24 cellular contexts compared by ENCODE assay signal in the genomic region with DNA sequence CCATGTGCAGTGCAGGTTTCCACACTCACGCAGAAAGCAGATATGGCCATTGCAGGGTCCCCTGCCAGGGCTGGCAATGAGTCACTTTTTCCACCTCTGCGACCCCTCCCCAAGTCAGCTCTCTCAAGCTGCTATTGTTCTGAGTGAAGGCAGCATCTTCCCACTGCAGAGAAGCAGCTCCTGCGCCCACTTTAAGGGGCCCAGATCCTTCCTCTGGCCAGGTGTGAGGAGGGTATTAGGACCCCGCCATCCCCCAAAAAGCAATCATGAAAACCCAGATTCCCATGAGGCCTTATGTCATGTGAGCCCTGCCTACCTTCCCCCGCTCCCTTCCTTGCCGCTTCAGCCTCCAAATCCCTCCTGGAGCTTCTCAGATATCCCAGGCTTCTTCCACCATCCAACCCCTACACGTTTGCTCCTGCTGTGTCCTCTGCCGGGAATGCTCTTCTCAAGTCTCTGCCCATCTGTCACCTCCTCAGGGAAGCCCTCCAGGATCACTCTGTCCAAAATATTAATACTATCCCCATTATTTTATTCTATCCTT.
DNase-seq lines count a peak whose midpoint lies in the region; ATAC-seq, FAIRE-seq and TF ChIP-seq lines count a peak whose summit lies in the region.
"Had no signal": no experiment of that assay in that cellular context is flagged by ENCODE, and none has a peak within 500 bp of the region (broad histone marks: within the 10 kb centered on the region; RNA-seq: fewer than 3 reads in every experiment).

No MANE protein-coding gene starts in this region.

- 12% methylated on average over 8 of the region's 8 CpGs for WGBS in K562 (ENCODE audit: insufficient coverage, low coverage, missing lambda C conversion rate)

- POLR2A ChIA-PET in K562 (lab: Yijun Ruan, JAX): no interaction called here

- no peaks in the 10 kb centered on the region for H3K27me3 ChIP-seq in HUES48 (ENCODE audit: control insufficient read depth, insufficient read depth, low read length)
- peaks cover 16 to 44% of the 10 kb centered on the region in 2 experiments for H3K27me3 ChIP-seq in K562 (ENCODE audit: control insufficient read depth in 2 of 2, insufficient read depth in 2 of 2, low read length in 2 of 2)
- H3K27me3 ChIP-seq: BLaER1 had no signal

- H3K4me3 Mint-ChIP-seq in osteocyte (ENCODE audit: unreplicated experiment): no peak overlapping the region
- H3K4me3 Mint-ChIP-seq: CD4-positive, alpha-beta T cell had no signal

- H3K9ac ChIP-seq in HUES48 (ENCODE audit: low read depth, low read length) (no peak overlapping the region), K562 (ENCODE audit: insufficient read depth in 1 of 2, low read depth in 2 of 2, low read length in 2 of 2) (no peak overlapping the region)
- H3K9ac ChIP-seq: BLaER1, KMS-11, SK-N-SH had no signal

- no peaks in the 10 kb centered on the region for H3K36me3 ChIP-seq in HUES48 (ENCODE audit: control insufficient read depth, insufficient read depth, low read length)
- H3K36me3 ChIP-seq in K562 (ENCODE audit: control insufficient read depth, insufficient read depth, low read length): no peaks in the 10 kb centered on the region
- H3K36me3 ChIP-seq: BLaER1 had no signal

- H3K27me3 Mint-ChIP-seq in osteocyte (ENCODE audit: unreplicated experiment): no peaks in the 10 kb centered on the region

- no peaks in the 10 kb centered on the region for H4K20me1 ChIP-seq in K562 (replicated peaks; ENCODE audit: control insufficient read depth, insufficient read depth, low read length)
- H4K20me1 ChIP-seq: BLaER1 had no signal

- H2AFZ ChIP-seq in K562 (ENCODE audit: low read depth, low read length): no peak overlapping the region

- H3K36me3 Mint-ChIP-seq in osteocyte (ENCODE audit: unreplicated experiment): no peaks in the 10 kb centered on the region

- ATAC-seq in K562 (no peak), GM21529 (IDR thresholded peaks at IDR 0.05; ENCODE audit: unreplicated experiment) (no peak), GM19351 (IDR thresholded peaks at IDR 0.05; ENCODE audit: unreplicated experiment) (no peak)
- ATAC-seq: Panc1 had no signal

- no peak for TF ChIP-seq EP300 in K562 (IDR thresholded peaks at IDR 0.05; ENCODE audit: low read length)

- H3K9me3 ChIP-seq in HUES48 (ENCODE audit: control insufficient read depth, insufficient read depth, low read length) (no peaks in the 10 kb centered on the region; the same call in 1 of the 2 replicates), K562 (replicated peaks; ENCODE audit: control insufficient read depth, insufficient read depth, low read depth, low read length) (no peaks in the 10 kb centered on the region; the same call in 1 of the 2 replicates)
- H3K9me3 ChIP-seq: BLaER1, Caco-2, SK-N-SH had no signal

- intact Hi-C loops in K562 (cut with micrococcal nuclease): no loop called here

- no peak for TF ChIP-seq POLR2A in K562 (conservative IDR thresholded peaks at IDR 0.05)

- TF ChIP-seq CTCF in K562 (IDR thresholded peaks at IDR 0.05 in 2 of 3, conservative IDR thresholded peaks at IDR 0.05 in 1 of 3; ENCODE audit: insufficient read depth in 2 of 3, low read depth in 1 of 3, low read length in 3 of 3) (0 out of 6 replicates have a peak, but pooled peaks of 1 of the 3 experiments have one; percentile 16), osteocyte (IDR thresholded peaks at IDR 0.05) (no peak)

- H3K27ac Mint-ChIP-seq in osteocyte (ENCODE audit: unreplicated experiment): peak overlapping the region; percentile 21
- H3K27ac Mint-ChIP-seq: CD4-positive, alpha-beta T cell had no signal

- no peak for TF ChIP-seq RAD21 in K562 (CRISPR knock-in tag; conservative IDR thresholded peaks at IDR 0.05 in 1 of 2, IDR thresholded peaks at IDR 0.05 in 1 of 2)

- no peaks in the 10 kb centered on the region for H3K9me1 ChIP-seq in K562 (ENCODE audit: control insufficient read depth, insufficient read depth, low read length)

- in situ Hi-C loops in K562 (cut with MboI): no loop called here

- H3K4me3 ChIP-seq in HUES48 (ENCODE audit: low read depth, low read length): no peak overlapping the region
- no peak overlapping the region for H3K4me3 ChIP-seq in K562
- H3K4me3 ChIP-seq: BLaER1 had no signal

- H3K4me1 ChIP-seq in HUES48 (ENCODE audit: control insufficient read depth, insufficient read depth, low read length) (peaks cover 9% of the 10 kb centered on the region), K562 (replicated peaks in 1 of 2; ENCODE audit: control insufficient read depth in 2 of 2, insufficient read depth in 2 of 2, low read length in 2 of 2) (peaks cover 7 to 12% of the 10 kb centered on the region in 2 experiments)
- H3K4me1 ChIP-seq: Caco-2 had no signal

- no peak overlapping the region for H3K4me2 ChIP-seq in K562 (ENCODE audit: insufficient read depth, low read length)
- H3K4me2 ChIP-seq: BLaER1, KMS-11, SK-N-SH had no signal

- H3K79me2 ChIP-seq in K562 (ENCODE audit: control insufficient read depth, insufficient read depth, low read length): no peaks in the 10 kb centered on the region

- DNase-seq in K562 (ENCODE audit: extremely low read depth in 1 of 4, low spot score in 3 of 4) (peak in 1 of 4 experiments; percentile 18), left kidney (ENCODE audit: low read depth, low spot score) (peak; percentile 28), osteocyte (ENCODE audit: extremely low spot score, unreplicated experiment) (no peak), AG20443 (ENCODE audit: low spot score) (no peak)
- DNase-seq: Caco-2; CD4-positive, alpha-beta T cell; DMS 273 treated with DMSO at 0.1 percent for 48 hours; NCI-H1105; NCI-H146; NCI-H2029; NCI-H2227 treated with DMSO at 0.1 percent for 48 hours; NCI-H510A; NCI-H748 treated with DMSO at 0.1 percent for 48 hours; NK-92 treated with Interleukin-12 subunit alpha and Interleukin-12 subunit beta, amount 100 ng/mL, for 24 hours; SIG-M5; SK-N-SH had no signal

- peak overlapping the region; percentile 34 for H3K27ac ChIP-seq in HUES48 (ENCODE audit: low read depth, low read length)
- H3K27ac ChIP-seq in K562 (ENCODE audit: extremely low read depth, low read depth, low read length): no peak overlapping the region
- H3K27ac ChIP-seq: BLaER1, KMS-11 had no signal

- H3K4me1 Mint-ChIP-seq in osteocyte (ENCODE audit: unreplicated experiment): peaks cover 20% of the 10 kb centered on the region

- FAIRE-seq in K562 (lab: Jason Lieb, UNC): no peak
- FAIRE-seq: GM12892, H54 had no signal

- no TSS peak for BruUV-seq in K562 (replicated peaks; lab: Mats Ljungman, UMichigan)

- H3K9me3 Mint-ChIP-seq in osteocyte (ENCODE audit: unreplicated experiment): no peaks in the 10 kb centered on the region
- H3K9me3 Mint-ChIP-seq: CD4-positive, alpha-beta T cell had no signal

- CTCF ChIA-PET in K562 (lab: Yijun Ruan, JAX; ENCODE audit: low intra/inter-chr PET ratio): no interaction called here

TF ChIP-seq in K562, 482 proteins besides CTCF, POLR2A, EP300 and RAD21 (continues in another document):
- TF ChIP-seq, protein P1, sequence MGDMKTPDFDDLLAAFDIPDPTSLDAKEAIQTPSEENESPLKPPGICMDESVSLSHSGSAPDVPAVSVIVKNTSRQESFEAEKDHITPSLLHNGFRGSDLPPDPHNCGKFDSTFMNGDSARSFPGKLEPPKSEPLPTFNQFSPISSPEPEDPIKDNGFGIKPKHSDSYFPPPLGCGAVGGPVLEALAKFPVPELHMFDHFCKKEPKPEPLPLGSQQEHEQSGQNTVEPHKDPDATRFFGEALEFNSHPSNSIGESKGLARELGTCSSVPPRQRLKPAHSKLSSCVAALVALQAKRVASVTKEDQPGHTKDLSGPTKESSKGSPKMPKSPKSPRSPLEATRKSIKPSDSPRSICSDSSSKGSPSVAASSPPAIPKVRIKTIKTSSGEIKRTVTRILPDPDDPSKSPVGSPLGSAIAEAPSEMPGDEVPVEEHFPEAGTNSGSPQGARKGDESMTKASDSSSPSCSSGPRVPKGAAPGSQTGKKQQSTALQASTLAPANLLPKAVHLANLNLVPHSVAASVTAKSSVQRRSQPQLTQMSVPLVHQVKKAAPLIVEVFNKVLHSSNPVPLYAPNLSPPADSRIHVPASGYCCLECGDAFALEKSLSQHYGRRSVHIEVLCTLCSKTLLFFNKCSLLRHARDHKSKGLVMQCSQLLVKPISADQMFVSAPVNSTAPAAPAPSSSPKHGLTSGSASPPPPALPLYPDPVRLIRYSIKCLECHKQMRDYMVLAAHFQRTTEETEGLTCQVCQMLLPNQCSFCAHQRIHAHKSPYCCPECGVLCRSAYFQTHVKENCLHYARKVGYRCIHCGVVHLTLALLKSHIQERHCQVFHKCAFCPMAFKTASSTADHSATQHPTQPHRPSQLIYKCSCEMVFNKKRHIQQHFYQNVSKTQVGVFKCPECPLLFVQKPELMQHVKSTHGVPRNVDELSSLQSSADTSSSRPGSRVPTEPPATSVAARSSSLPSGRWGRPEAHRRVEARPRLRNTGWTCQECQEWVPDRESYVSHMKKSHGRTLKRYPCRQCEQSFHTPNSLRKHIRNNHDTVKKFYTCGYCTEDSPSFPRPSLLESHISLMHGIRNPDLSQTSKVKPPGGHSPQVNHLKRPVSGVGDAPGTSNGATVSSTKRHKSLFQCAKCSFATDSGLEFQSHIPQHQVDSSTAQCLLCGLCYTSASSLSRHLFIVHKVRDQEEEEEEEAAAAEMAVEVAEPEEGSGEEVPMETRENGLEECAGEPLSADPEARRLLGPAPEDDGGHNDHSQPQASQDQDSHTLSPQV (IDR thresholded peaks at IDR 0.05): no peak
- TF ChIP-seq ZFP36 (IDR thresholded peaks at IDR 0.05; ENCODE audit: low read depth, low read length, partially characterized antibody) (peak; percentile 95), KLF1 (tag; IDR thresholded peaks at IDR 0.05) (no peak), CHCHD3 (CRISPR knock-in tag; IDR thresholded peaks at IDR 0.05) (no peak), GTF2B (IDR thresholded peaks at IDR 0.05; ENCODE audit: extremely low read depth, insufficient read length) (no peak), RBM25 (IDR thresholded peaks at IDR 0.05; ENCODE audit: low read depth, low read length, severe bottlenecking) (peak; percentile 64)
- TF ChIP-seq, protein P2, sequence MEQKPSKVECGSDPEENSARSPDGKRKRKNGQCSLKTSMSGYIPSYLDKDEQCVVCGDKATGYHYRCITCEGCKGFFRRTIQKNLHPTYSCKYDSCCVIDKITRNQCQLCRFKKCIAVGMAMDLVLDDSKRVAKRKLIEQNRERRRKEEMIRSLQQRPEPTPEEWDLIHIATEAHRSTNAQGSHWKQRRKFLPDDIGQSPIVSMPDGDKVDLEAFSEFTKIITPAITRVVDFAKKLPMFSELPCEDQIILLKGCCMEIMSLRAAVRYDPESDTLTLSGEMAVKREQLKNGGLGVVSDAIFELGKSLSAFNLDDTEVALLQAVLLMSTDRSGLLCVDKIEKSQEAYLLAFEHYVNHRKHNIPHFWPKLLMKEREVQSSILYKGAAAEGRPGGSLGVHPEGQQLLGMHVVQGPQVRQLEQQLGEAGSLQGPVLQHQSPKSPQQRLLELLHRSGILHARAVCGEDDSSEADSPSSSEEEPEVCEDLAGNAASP (IDR thresholded peaks at IDR 0.05): no peak
